ENCODE assay signal across 11 cellular contexts in the genomic region with DNA sequence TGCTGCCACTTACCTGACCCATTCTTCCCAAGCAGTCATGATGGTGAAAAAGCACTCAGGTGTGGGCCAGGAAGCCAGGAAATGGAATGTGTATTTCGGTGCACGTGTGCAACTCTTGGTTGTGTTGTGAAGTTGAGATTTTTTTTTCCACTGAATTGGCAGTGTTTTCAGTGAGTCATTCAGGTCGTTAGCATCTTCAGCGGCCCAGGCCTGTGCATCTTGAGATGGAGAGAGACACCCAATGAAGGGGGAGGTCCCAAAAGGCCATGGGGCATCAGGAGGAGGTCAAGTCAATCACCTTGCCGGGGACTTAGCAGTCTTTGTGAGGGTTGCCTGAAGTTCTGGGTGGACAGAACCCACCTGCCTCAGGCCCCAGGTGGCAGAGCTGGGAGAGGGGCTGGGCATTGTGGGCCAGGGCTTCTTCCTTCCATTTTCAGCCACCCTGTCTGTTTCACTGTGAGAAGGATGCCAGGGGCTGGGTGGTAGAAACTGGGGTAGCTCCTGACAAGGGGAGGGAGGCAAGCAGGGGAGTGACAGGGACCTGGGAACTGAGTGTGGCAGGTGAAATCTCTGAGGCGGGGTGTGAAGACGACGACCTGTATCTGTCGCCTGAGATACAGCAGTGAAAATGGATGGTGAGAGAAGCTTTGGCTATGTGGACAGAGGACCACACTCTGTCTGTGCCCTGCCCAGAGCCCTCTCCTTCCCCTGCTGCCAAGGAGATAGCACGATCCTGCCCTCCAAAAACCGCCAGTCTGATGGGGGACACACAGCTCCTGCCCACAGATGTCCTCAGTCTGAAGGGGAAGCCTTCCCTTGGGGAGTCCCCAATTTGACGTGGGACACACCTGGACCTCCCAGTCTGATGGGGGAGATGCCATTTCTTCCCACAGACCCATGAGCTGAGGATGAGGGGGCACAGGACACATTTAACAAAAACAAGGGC. TPM values are rescaled to one million over a fixed set of nuclear protein-coding genes. Genes with fewer than 3 reads are reported as not detected.
A peak's percentile ranks its signal among the peaks of the same experiment; 100 is the strongest.
DNase-seq lines count a peak whose midpoint lies in the region; ATAC-seq, FAIRE-seq and TF ChIP-seq lines count a peak whose summit lies in the region.
"Had no signal": no experiment of that assay in that cellular context is flagged by ENCODE, and none has a peak within 500 bp of the region (broad histone marks: within the 10 kb centered on the region; RNA-seq: fewer than 3 reads in every experiment).

No MANE protein-coding gene starts in this region.

- peak overlapping the region; percentile 79 to 86 for H3K4me3 Mint-ChIP-seq in activated T-cell treated with anti-CD3 and anti-CD28 coated beads, Interleukin-2, amount 50 U/mL, for 72 hours
- H3K4me3 Mint-ChIP-seq in natural killer cell = peak overlapping the region; percentile 91
- no peak overlapping the region for H3K4me3 Mint-ChIP-seq in progenitor cell of endocrine pancreas (ENCODE audit: low read depth)

- peak overlapping the region in 2 of 10 experiments; percentile 4 to 30; a peak in 3 of 20 replicates for H3K4me3 ChIP-seq in BLaER1 treated with 17β-estradiol and CSF1 and Interleukin-3, amounts not matched to agents 10 nM and 100 nM
- no peak overlapping the region for H3K4me3 ChIP-seq in NT2/D1 (ENCODE audit: insufficient read length, low read depth)
- H3K4me3 ChIP-seq: SK-N-MC had no signal

- peaks cover 18 to 41% (median 28%) of the 10 kb centered on the region in 11 experiments for H3K36me3 ChIP-seq in BLaER1 treated with 17β-estradiol and CSF1 and Interleukin-3, amounts not matched to agents 10 nM and 100 nM
- peaks cover 81% of the 10 kb centered on the region for H3K36me3 ChIP-seq in NT2/D1 (ENCODE audit: insufficient read depth, insufficient read length, low read length)

- no peak for TF ChIP-seq CTCF in natural killer cell (IDR thresholded peaks at IDR 0.05)
- TF ChIP-seq CTCF in D721Med (IDR thresholded peaks at IDR 0.05; ENCODE audit: insufficient read depth, missing control alignments) = no peak
- TF ChIP-seq CTCF in progenitor cell of endocrine pancreas (IDR thresholded peaks at IDR 0.05; ENCODE audit: unreplicated experiment) = no peak

- DNase-seq in NT2/D1 (ENCODE audit: low read depth, low spot score) = no peak
- peak; percentile 68 to 77 for DNase-seq in activated T-cell treated with anti-CD3 and anti-CD28 coated beads, Interleukin-2, amount 50 U/mL, for 72 hours
- DNase-seq in natural killer cell = no peak
- DNase-seq in hepatic stellate cell (ENCODE audit: low spot score) = no peak
- no peak for DNase-seq in effector CD4-positive, alpha-beta T cell
- no peak for DNase-seq in D721Med (ENCODE audit: insufficient read length, low spot score)
- no peak for DNase-seq in progenitor cell of endocrine pancreas (ENCODE audit: low spot score, unreplicated experiment)
- DNase-seq: retina had no signal

- peak overlapping the region in 8 of 11 experiments; percentile 26 to 71 (median 46); a peak in 16 of 22 replicates for H3K27ac ChIP-seq in BLaER1 treated with 17β-estradiol and CSF1 and Interleukin-3, amounts not matched to agents 10 nM and 100 nM
- H3K27ac ChIP-seq: SK-N-MC had no signal

- peaks cover 75 to 87% (median 83%) of the 10 kb centered on the region in 10 experiments for H3K4me1 ChIP-seq in BLaER1 treated with 17β-estradiol and CSF1 and Interleukin-3, amounts not matched to agents 10 nM and 100 nM
- peaks cover 20% of the 10 kb centered on the region for H3K4me1 ChIP-seq in NT2/D1 (ENCODE audit: insufficient read depth, insufficient read length)

- no peaks in the 10 kb centered on the region for H3K9me3 Mint-ChIP-seq in activated T-cell treated with anti-CD3 and anti-CD28 coated beads, Interleukin-2, amount 50 U/mL, for 72 hours
- H3K9me3 Mint-ChIP-seq in natural killer cell (no peaks in the 10 kb centered on the region), progenitor cell of endocrine pancreas (ENCODE audit: low read depth) (no peaks in the 10 kb centered on the region)

- H3K9me3 ChIP-seq in BLaER1 treated with 17β-estradiol and CSF1 and Interleukin-3, amounts not matched to agents 10 nM and 100 nM (replicated peaks in 1 of 11) = no peaks in the 10 kb centered on the region
- H3K9me3 ChIP-seq in NT2/D1 (ENCODE audit: insufficient read depth, low read length) = no peaks in the 10 kb centered on the region

- no peak for FAIRE-seq in D721Med (lab: Jason Lieb, UNC)

- H3K9ac ChIP-seq in BLaER1 treated with 17β-estradiol and CSF1 and Interleukin-3, amounts not matched to agents 10 nM and 100 nM = peak overlapping the region in 8 of 11 experiments; percentile 9 to 57 (median 46); a peak in 13 of 22 replicates
- H3K9ac ChIP-seq in NT2/D1 (ENCODE audit: insufficient read length, low read depth) = peak overlapping the region; percentile 9

- H3K4me2 ChIP-seq in BLaER1 treated with 17β-estradiol and CSF1 and Interleukin-3, amounts not matched to agents 10 nM and 100 nM = peak overlapping the region; percentile 89 to 100 (median 93)

- H3K27ac Mint-ChIP-seq in activated T-cell treated with anti-CD3 and anti-CD28 coated beads, Interleukin-2, amount 50 U/mL, for 72 hours = peak overlapping the region; percentile 98
- H3K27ac Mint-ChIP-seq in natural killer cell = peak overlapping the region; percentile 98
- H3K27ac Mint-ChIP-seq in progenitor cell of endocrine pancreas = no peak overlapping the region

- peaks cover 71% of the 10 kb centered on the region for H3K4me1 Mint-ChIP-seq in activated T-cell treated with anti-CD3 and anti-CD28 coated beads, Interleukin-2, amount 50 U/mL, for 72 hours (ENCODE audit: low read depth)
- H3K4me1 Mint-ChIP-seq in natural killer cell (peaks cover 80 to 85% of the 10 kb centered on the region in 2 donors), progenitor cell of endocrine pancreas (ENCODE audit: low read depth) (no peaks in the 10 kb centered on the region)

- peaks cover 0 to 3% of the 10 kb centered on the region in 2 donors for H3K36me3 Mint-ChIP-seq in activated T-cell treated with anti-CD3 and anti-CD28 coated beads, Interleukin-2, amount 50 U/mL, for 72 hours (ENCODE audit: insufficient read depth in 2 of 2)
- H3K36me3 Mint-ChIP-seq in natural killer cell (no peaks in the 10 kb centered on the region), progenitor cell of endocrine pancreas (ENCODE audit: insufficient read depth) (peaks cover 12% of the 10 kb centered on the region)

- H3K27me3 ChIP-seq in BLaER1 treated with 17β-estradiol and CSF1 and Interleukin-3, amounts not matched to agents 10 nM and 100 nM = no peaks in the 10 kb centered on the region
- H3K27me3 ChIP-seq in NT2/D1 (ENCODE audit: insufficient read depth, insufficient read length) = no peaks in the 10 kb centered on the region

- peaks cover 3 to 86% (median 31%) of the 10 kb centered on the region in 11 experiments; a peak in 15 of 22 replicates for H4K20me1 ChIP-seq in BLaER1 treated with 17β-estradiol and CSF1 and Interleukin-3, amounts not matched to agents 10 nM and 100 nM

- H3K27me3 Mint-ChIP-seq in activated T-cell treated with anti-CD3 and anti-CD28 coated beads, Interleukin-2, amount 50 U/mL, for 72 hours (ENCODE audit: low read depth) = no peaks in the 10 kb centered on the region
- H3K27me3 Mint-ChIP-seq in natural killer cell (ENCODE audit: low read depth in 2 of 2) = no peaks in the 10 kb centered on the region
- H3K27me3 Mint-ChIP-seq in progenitor cell of endocrine pancreas = peaks cover 17% of the 10 kb centered on the region

- intact Hi-C loops in natural killer cell (cut with micrococcal nuclease) = no loop called here

- peak; percentile 61 to 63 for ATAC-seq in activated T-cell treated with anti-CD3 and anti-CD28 coated beads, Interleukin-2, amount 50 U/mL, for 72 hours (replicated peaks in 1 of 2)
- peak in 1 of 3 donors; percentile 34 for ATAC-seq in natural killer cell

RNA-seq across cellular contexts. Expression of a gene that starts 11.8 kb away (rescaled TPM):
- 10 to 100 TPM; 24.2 to 28.7 TPM for total RNA-seq in activated T-cell treated with anti-CD3 and anti-CD28 coated beads, Interleukin-2, amount 50 U/mL, for 72 hours
- total RNA-seq in natural killer cell (10 to 100 TPM; 21.4 to 38.9 (median 37.6) TPM), progenitor cell of endocrine pancreas (21.7 and 23.2 TPM in 2 replicates)

RNA-seq across cellular contexts. Expression of a gene that starts 27.2 kb away (rescaled TPM):
- total RNA-seq in activated T-cell treated with anti-CD3 and anti-CD28 coated beads, Interleukin-2, amount 50 U/mL, for 72 hours = 10 to 100 TPM; 27.9 to 45.5 TPM
- total RNA-seq in natural killer cell (100 to 1,000 TPM; 234 to 328 (median 257) TPM), progenitor cell of endocrine pancreas (not detected in 2 replicates)
- total RNA-seq: HT1080 had no signal

RNA-seq across cellular contexts. Expression of a gene that starts 56.1 kb away (rescaled TPM):
- total RNA-seq in activated T-cell treated with anti-CD3 and anti-CD28 coated beads, Interleukin-2, amount 50 U/mL, for 72 hours = 100 to 1,000 TPM; 581 to 729 TPM
- total RNA-seq in natural killer cell (100 to 1,000 TPM; 236 to 273 (median 259) TPM), progenitor cell of endocrine pancreas (379 and 386 TPM in 2 replicates)

Comparison
In these comparisons a context has a peak if more than half of its experiments do, and no peak if none do; other contexts are left out.
1. DNase-seq: peak in activated T-cell treated with anti-CD3 and anti-CD28 coated beads, Interleukin-2, amount 50 U/mL, for 72 hours (2 of 2); none in NT2/D1 (single experiment), natural killer cell (single experiment), hepatic stellate cell (single experiment), effector CD4-positive, alpha-beta T cell (single experiment), D721Med (single experiment) and progenitor cell of endocrine pancreas (single experiment).
2. RNA of a gene that starts 27.2 kb away (total RNA-seq): 234 to 328 TPM in natural killer cell and 27.9 to 45.5 TPM in activated T-cell treated with anti-CD3 and anti-CD28 coated beads, Interleukin-2, amount 50 U/mL, for 72 hours; not detected in progenitor cell of endocrine pancreas; every median in the first group is over 10 times any median in the second.